Comparison of ENCODE assay signal across 29 cellular contexts in the genomic region with DNA sequence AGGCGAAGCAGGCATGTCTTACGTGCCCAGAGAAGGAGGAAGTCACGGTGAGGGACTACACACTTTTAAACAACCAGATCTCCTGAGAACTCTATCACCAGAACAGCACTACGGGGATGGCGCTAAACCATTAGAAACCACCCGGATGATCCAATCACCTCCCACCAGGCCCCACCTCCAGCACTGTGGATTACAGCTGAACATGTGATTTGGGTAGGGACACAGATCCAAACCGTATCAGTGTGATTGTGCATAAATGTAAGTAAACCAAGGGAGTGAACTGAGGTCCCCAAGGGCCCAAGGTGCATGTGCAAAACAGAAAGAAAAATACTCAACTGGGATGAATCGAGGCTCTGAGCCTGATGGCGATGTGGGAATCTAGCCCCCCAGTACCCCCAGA.
"Had no signal": no experiment of that assay in that cellular context is flagged by ENCODE, and none has a peak within 500 bp of the region (broad histone marks: within the 10 kb centered on the region; RNA-seq: fewer than 3 reads in every experiment).

No MANE protein-coding gene starts in this region.

- H3K4me1 ChIP-seq: adrenal gland, body of pancreas, colonic mucosa, foreskin keratinocyte, gastrocnemius medialis had no signal

- H3K4me3 ChIP-seq: adrenal gland, body of pancreas, colonic mucosa, gastrocnemius medialis had no signal

- H3K4me3 Mint-ChIP-seq: activated CD4-positive, alpha-beta memory T cell treated with anti-CD3 and anti-CD28 coated beads, Interleukin-2, amount 10 ng/mL, durations not matched to agents 7 days and 5 days; activated CD4-positive, alpha-beta T cell treated with anti-CD3 and anti-CD28 coated beads, Interleukin-2, amount 10 ng/mL, durations not matched to agents 7 days and 5 days; activated naive CD4-positive, alpha-beta T cell treated with anti-CD3 and anti-CD28 coated beads for 36 hours; activated naive CD4-positive, alpha-beta T cell treated with anti-CD3 and anti-CD28 coated beads, Interleukin-2, amount 50 U/mL, for 24 hours; activated naive CD8-positive, alpha-beta T cell treated with anti-CD3 and anti-CD28 coated beads for 36 hours; activated naive CD8-positive, alpha-beta T cell treated with anti-CD3 and anti-CD28 coated beads, Interleukin-2, amount 50 U/mL, for 24 hours; activated T-cell treated with anti-CD3 and anti-CD28 coated beads, Interleukin-2, amount 50 U/mL, for 4 hours; activated T-helper 17 cell treated with anti-CD3 and anti-CD28 coated beads, Interleukin-2, amount 50 U/mL, for 72 hours; endodermal cell; WTC11 had no signal

- H3K9me3 Mint-ChIP-seq: activated CD4-positive, alpha-beta memory T cell treated with anti-CD3 and anti-CD28 coated beads, Interleukin-2, amount 10 ng/mL, durations not matched to agents 7 days and 5 days; activated CD4-positive, alpha-beta T cell treated with anti-CD3 and anti-CD28 coated beads, Interleukin-2, amount 10 ng/mL, durations not matched to agents 7 days and 5 days; activated naive CD4-positive, alpha-beta T cell treated with anti-CD3 and anti-CD28 coated beads for 36 hours; activated naive CD4-positive, alpha-beta T cell treated with anti-CD3 and anti-CD28 coated beads, Interleukin-2, amount 50 U/mL, for 24 hours; activated naive CD8-positive, alpha-beta T cell treated with anti-CD3 and anti-CD28 coated beads for 36 hours; activated T-cell treated with anti-CD3 and anti-CD28 coated beads, Interleukin-2, amount 50 U/mL, for 4 hours; activated T-helper 17 cell treated with anti-CD3 and anti-CD28 coated beads, Interleukin-2, amount 50 U/mL, for 72 hours had no signal

- H3K27ac ChIP-seq: adrenal gland, body of pancreas, colonic mucosa, foreskin keratinocyte, gastrocnemius medialis, VCaP had no signal

- DNase-seq: activated CD4-positive, alpha-beta memory T cell treated with anti-CD3 and anti-CD28 coated beads, Interleukin-2, amount 10 ng/mL, durations not matched to agents 7 days and 5 days; activated CD4-positive, alpha-beta T cell treated with anti-CD3 and anti-CD28 coated beads for 1 hour; activated CD4-positive, alpha-beta T cell treated with anti-CD3 and anti-CD28 coated beads for 4 hours; activated CD4-positive, alpha-beta T cell treated with anti-CD3 and anti-CD28 coated beads, Interleukin-2, amount 10 ng/mL, durations not matched to agents 7 days and 5 days; activated CD4-positive, alpha-beta T cell treated with anti-CD3 and anti-CD28 coated beads, Interleukin-2, amount 50 U/mL, for 4 hours; activated effector memory CD4-positive, alpha-beta T cell treated with anti-CD3 and anti-CD28 coated beads, Interleukin-2, amount 50 U/mL, for 16 hours; activated naive CD4-positive, alpha-beta T cell treated with anti-CD3 and anti-CD28 coated beads for 36 hours; activated naive CD8-positive, alpha-beta T cell treated with anti-CD3 and anti-CD28 coated beads for 36 hours; activated naive CD8-positive, alpha-beta T cell treated with anti-CD3 and anti-CD28 coated beads, Interleukin-2, amount 50 U/mL, for 24 hours; activated T-cell treated with anti-CD3 and anti-CD28 coated beads, Interleukin-2, amount 50 U/mL, for 4 hours; adrenal gland; amygdala; aorta; body of pancreas; central memory CD4-positive, alpha-beta T cell; cerebellar nuclear complex; effector memory CD4-positive, alpha-beta T cell; endodermal cell; foreskin keratinocyte; gastrocnemius medialis; glutamatergic neuron; T-helper 2 cell had no signal

- H3K27ac Mint-ChIP-seq: activated CD4-positive, alpha-beta memory T cell treated with anti-CD3 and anti-CD28 coated beads, Interleukin-2, amount 10 ng/mL, durations not matched to agents 7 days and 5 days; activated CD4-positive, alpha-beta T cell treated with anti-CD3 and anti-CD28 coated beads, Interleukin-2, amount 10 ng/mL, durations not matched to agents 7 days and 5 days; activated naive CD4-positive, alpha-beta T cell treated with anti-CD3 and anti-CD28 coated beads for 36 hours; activated naive CD4-positive, alpha-beta T cell treated with anti-CD3 and anti-CD28 coated beads, Interleukin-2, amount 50 U/mL, for 24 hours; activated naive CD8-positive, alpha-beta T cell treated with anti-CD3 and anti-CD28 coated beads for 36 hours; activated naive CD8-positive, alpha-beta T cell treated with anti-CD3 and anti-CD28 coated beads, Interleukin-2, amount 50 U/mL, for 24 hours; activated T-helper 17 cell treated with anti-CD3 and anti-CD28 coated beads, Interleukin-2, amount 50 U/mL, for 72 hours; endodermal cell; WTC11 had no signal

- H3K36me3 Mint-ChIP-seq: activated naive CD4-positive, alpha-beta T cell treated with anti-CD3 and anti-CD28 coated beads, Interleukin-2, amount 50 U/mL, for 24 hours; activated naive CD8-positive, alpha-beta T cell treated with anti-CD3 and anti-CD28 coated beads for 36 hours had no signal

- H3K36me3 ChIP-seq: adrenal gland, colonic mucosa, gastrocnemius medialis had no signal

- H3K4me1 Mint-ChIP-seq: activated CD4-positive, alpha-beta memory T cell treated with anti-CD3 and anti-CD28 coated beads, Interleukin-2, amount 10 ng/mL, durations not matched to agents 7 days and 5 days; activated naive CD8-positive, alpha-beta T cell treated with anti-CD3 and anti-CD28 coated beads, Interleukin-2, amount 50 U/mL, for 24 hours; activated T-helper 17 cell treated with anti-CD3 and anti-CD28 coated beads, Interleukin-2, amount 50 U/mL, for 72 hours; endodermal cell; WTC11 had no signal

- H3K27me3 ChIP-seq: adrenal gland, body of pancreas, colonic mucosa, foreskin keratinocyte, gastrocnemius medialis had no signal

- H3K9me3 ChIP-seq: adrenal gland, body of pancreas, colonic mucosa, gastrocnemius medialis had no signal

- ATAC-seq: activated naive CD8-positive, alpha-beta T cell treated with anti-CD3 and anti-CD28 coated beads, Interleukin-2, amount 50 U/mL, for 24 hours; activated T-cell treated with anti-CD3 and anti-CD28 coated beads, Interleukin-2, amount 50 U/mL, for 4 hours; activated T-helper 17 cell treated with anti-CD3 and anti-CD28 coated beads, Interleukin-2, amount 50 U/mL, for 72 hours; body of pancreas; esophagus mucosa; foreskin keratinocyte; gastrocnemius medialis; SK-N-SH treated with all-trans-retinoic acid at 6 μM for 48 hours; WTC11 had no signal
